1 cellular context compared by ENCODE assay signal in the genomic region with DNA sequence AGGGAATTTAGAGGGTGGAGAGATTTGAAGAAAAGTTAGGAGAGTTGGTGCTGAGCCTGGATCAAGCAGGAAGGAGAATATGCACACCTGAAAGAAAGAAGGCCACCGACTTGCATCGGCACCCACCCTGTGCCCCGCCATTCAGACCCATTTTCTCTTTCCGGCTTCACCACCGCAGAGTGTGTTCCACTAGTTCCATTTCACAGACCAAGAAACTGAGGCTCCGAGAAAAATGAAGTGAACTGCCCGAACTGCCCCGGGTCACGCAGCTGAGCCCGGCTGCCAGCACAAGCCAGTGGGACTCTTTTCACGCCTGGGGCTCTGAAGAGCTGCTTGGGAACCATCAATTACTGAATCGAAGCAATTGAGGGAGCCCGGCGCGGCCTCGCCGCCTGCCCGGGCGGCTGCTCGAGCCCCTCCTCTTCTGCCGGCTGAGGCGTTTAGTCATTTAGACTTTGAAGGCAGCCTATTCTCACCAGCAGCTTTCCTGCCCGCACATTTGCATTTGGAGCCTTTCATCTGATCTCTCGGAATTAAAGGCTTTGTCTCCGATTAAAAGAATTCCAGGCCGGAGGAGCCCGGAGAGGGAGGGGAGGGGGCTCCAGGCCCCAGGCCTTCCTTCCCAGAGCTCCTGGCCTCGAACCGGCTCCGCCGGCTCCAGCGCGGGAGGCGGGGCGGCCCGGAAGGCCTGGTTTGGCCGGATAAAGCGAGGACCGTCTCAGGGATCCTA.
TF ChIP-seq lines count a peak whose summit lies in the region.

No MANE protein-coding gene starts in this region.

TF ChIP-seq in K562, 482 proteins besides CTCF, POLR2A, EP300 and RAD21:
- no peak for TF ChIP-seq HNRNPK (IDR thresholded peaks at IDR 0.05; ENCODE audit: low read depth, low read length, poor library complexity, severe bottlenecking)
- TF ChIP-seq, protein P1, sequence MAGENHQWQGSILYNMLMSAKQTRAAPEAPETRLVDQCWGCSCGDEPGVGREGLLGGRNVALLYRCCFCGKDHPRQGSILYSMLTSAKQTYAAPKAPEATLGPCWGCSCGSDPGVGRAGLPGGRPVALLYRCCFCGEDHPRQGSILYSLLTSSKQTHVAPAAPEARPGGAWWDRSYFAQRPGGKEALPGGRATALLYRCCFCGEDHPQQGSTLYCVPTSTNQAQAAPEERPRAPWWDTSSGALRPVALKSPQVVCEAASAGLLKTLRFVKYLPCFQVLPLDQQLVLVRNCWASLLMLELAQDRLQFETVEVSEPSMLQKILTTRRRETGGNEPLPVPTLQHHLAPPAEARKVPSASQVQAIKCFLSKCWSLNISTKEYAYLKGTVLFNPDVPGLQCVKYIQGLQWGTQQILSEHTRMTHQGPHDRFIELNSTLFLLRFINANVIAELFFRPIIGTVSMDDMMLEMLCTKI (IDR thresholded peaks at IDR 0.05; ENCODE audit: partially characterized antibody) = no peak
- TF ChIP-seq RBM25 (IDR thresholded peaks at IDR 0.05; ENCODE audit: low read depth, low read length, severe bottlenecking) = peak; percentile 43
